In genomic region chr2:62672601-62673000, GRCh38 we compare ENCODE assay signal across 15 cellular contexts. TPM values are rescaled to one million over a fixed set of nuclear protein-coding genes. Genes with fewer than 3 reads are reported as not detected.
DNase-seq lines count a peak whose midpoint lies in the region; ATAC-seq and TF ChIP-seq lines count a peak whose summit lies in the region.
"Had no signal": no experiment of that assay in that cellular context is flagged by ENCODE, and none has a peak within 500 bp of the region (broad histone marks: within the 10 kb centered on the region; RNA-seq: fewer than 3 reads in every experiment).

No MANE protein-coding gene starts in this region.

- H3K27me3 Mint-ChIP-seq in CD8-positive, alpha-beta T cell (ENCODE audit: low read depth): peaks cover 2% of the 10 kb centered on the region
- H3K27me3 Mint-ChIP-seq: stimulated activated memory B cell treated with anti-CD40 and anti-IgM and Interleukin-4, amounts not matched to agents 10 μg/mL and 1 μg/mL and 100 μg/mL, for 72 hours had no signal

- no peak overlapping the region for H3K4me3 Mint-ChIP-seq in CD8-positive, alpha-beta T cell
- H3K4me3 Mint-ChIP-seq: activated naive CD4-positive, alpha-beta T cell treated with anti-CD3 and anti-CD28 coated beads, Interleukin-2, amount 10 ng/mL, durations not matched to agents 7 days and 5 days; stimulated activated memory B cell treated with anti-CD40 and anti-IgM and Interleukin-4, amounts not matched to agents 10 μg/mL and 1 μg/mL and 100 μg/mL, for 72 hours had no signal

- H3K27me3 ChIP-seq in esophagus muscularis mucosa: no peaks in the 10 kb centered on the region
- no peaks in the 10 kb centered on the region for H3K27me3 ChIP-seq in CD8-positive, alpha-beta T cell (ENCODE audit: insufficient read depth, low read length)

- TF ChIP-seq EP300 in esophagus muscularis mucosa (IDR thresholded peaks at IDR 0.05): no peak

- TF ChIP-seq POLR2A in esophagus muscularis mucosa (IDR thresholded peaks at IDR 0.05; ENCODE audit: low read depth): no peak

- H3K4me3 ChIP-seq in esophagus muscularis mucosa: no peak overlapping the region
- no peak overlapping the region for H3K4me3 ChIP-seq in mesodermal cell (ENCODE audit: extremely low read depth, insufficient read depth, low read length, poor library complexity, severe bottlenecking)
- H3K4me3 ChIP-seq in CD8-positive, alpha-beta T cell (ENCODE audit: low read depth, low read length): no peak overlapping the region
- H3K4me3 ChIP-seq: psoas muscle had no signal

- H3K9me3 ChIP-seq in esophagus muscularis mucosa (no peaks in the 10 kb centered on the region), mesodermal cell (ENCODE audit: control insufficient read depth, low read length) (no peaks in the 10 kb centered on the region)
- H3K9me3 ChIP-seq in CD8-positive, alpha-beta T cell (ENCODE audit: low read length): no peaks in the 10 kb centered on the region
- H3K9me3 ChIP-seq: psoas muscle had no signal

- CTCF ChIA-PET in CD8-positive, alpha-beta T cell (lab: Charles Lee): no interaction called here

- ATAC-seq in esophagus mucosa: no peak
- ATAC-seq in HG03571 (IDR thresholded peaks at IDR 0.05; ENCODE audit: unreplicated experiment): no peak
- ATAC-seq in CD8-positive, alpha-beta T cell: no peak
- ATAC-seq: psoas muscle; stimulated activated memory B cell treated with anti-CD40 and anti-IgM and Interleukin-4, amounts not matched to agents 10 μg/mL and 1 μg/mL and 100 μg/mL, for 72 hours had no signal

- no peaks in the 10 kb centered on the region for H3K36me3 Mint-ChIP-seq in CD8-positive, alpha-beta T cell
- H3K36me3 Mint-ChIP-seq: activated naive CD4-positive, alpha-beta T cell treated with anti-CD3 and anti-CD28 coated beads, Interleukin-2, amount 10 ng/mL, durations not matched to agents 7 days and 5 days; stimulated activated memory B cell treated with anti-CD40 and anti-IgM and Interleukin-4, amounts not matched to agents 10 μg/mL and 1 μg/mL and 100 μg/mL, for 72 hours had no signal

- H3K27ac ChIP-seq in esophagus muscularis mucosa (replicated peaks in 1 of 4): peak overlapping the region; percentile 2 to 45 (median 38)
- peak overlapping the region; percentile 83 for H3K27ac ChIP-seq in mesodermal cell (ENCODE audit: low read depth, low read length, severe bottlenecking)
- H3K27ac ChIP-seq in CD8-positive, alpha-beta T cell (ENCODE audit: low read depth, low read length): no peak overlapping the region
- H3K27ac ChIP-seq: C4-2B, psoas muscle, WERI-Rb-1 had no signal

- intact Hi-C loops in esophagus muscularis mucosa (cut with DNase I): no loop called here
- intact Hi-C loops in CD8-positive, alpha-beta T cell (cut with DNase I, micrococcal nuclease): no loop called here

- H3K27ac Mint-ChIP-seq in CD8-positive, alpha-beta T cell: no peak overlapping the region
- H3K27ac Mint-ChIP-seq: activated naive CD4-positive, alpha-beta T cell treated with anti-CD3 and anti-CD28 coated beads, Interleukin-2, amount 10 ng/mL, durations not matched to agents 7 days and 5 days; stimulated activated memory B cell treated with anti-CD40 and anti-IgM and Interleukin-4, amounts not matched to agents 10 μg/mL and 1 μg/mL and 100 μg/mL, for 72 hours had no signal

- TF ChIP-seq CTCF in esophagus muscularis mucosa (IDR thresholded peaks at IDR 0.05): no peak
- TF ChIP-seq CTCF in CD8-positive, alpha-beta T cell (IDR thresholded peaks at IDR 0.05): no peak

- 36% methylated on average over 1 of the region's 1 CpG for WGBS in esophagus muscularis mucosa
- 67 to 100% methylated on average over 1 of the region's 1 CpG for WGBS in mesodermal cell (ENCODE audit: insufficient coverage in 2 of 2), 2 experiments

- H3K36me3 ChIP-seq in esophagus muscularis mucosa (no peaks in the 10 kb centered on the region), mesodermal cell (ENCODE audit: control insufficient read depth, insufficient read depth, low read length) (no peaks in the 10 kb centered on the region)
- H3K36me3 ChIP-seq in CD8-positive, alpha-beta T cell (ENCODE audit: insufficient read depth, low read length): no peaks in the 10 kb centered on the region
- H3K36me3 ChIP-seq: WERI-Rb-1 had no signal

- H3K9me3 Mint-ChIP-seq in CD8-positive, alpha-beta T cell: no peaks in the 10 kb centered on the region
- H3K9me3 Mint-ChIP-seq: activated naive CD4-positive, alpha-beta T cell treated with anti-CD3 and anti-CD28 coated beads, Interleukin-2, amount 10 ng/mL, durations not matched to agents 7 days and 5 days; stimulated activated memory B cell treated with anti-CD40 and anti-IgM and Interleukin-4, amounts not matched to agents 10 μg/mL and 1 μg/mL and 100 μg/mL, for 72 hours had no signal

- DNase-seq in AG08395 (ENCODE audit: low spot score): peak; percentile 87
- DNase-seq in LoVo (ENCODE audit: low spot score): peak; percentile 20
- peak; percentile 47 for DNase-seq in esophagus muscularis mucosa (ENCODE audit: extremely low spot score)
- DNase-seq in CD8-positive, alpha-beta T cell: no peak
- no peak for DNase-seq in NCI-H1436 treated with DMSO at 0.1 percent for 48 hours (lab: John Stamatoyannopoulos, UW)
- DNase-seq: activated naive CD4-positive, alpha-beta T cell treated with anti-CD3 and anti-CD28 coated beads, Interleukin-2, amount 10 ng/mL, durations not matched to agents 7 days and 5 days; GOT3; NCI-H524; psoas muscle; WERI-Rb-1 had no signal

- POLR2A ChIA-PET in CD8-positive, alpha-beta T cell (lab: Charles Lee): interaction anchor here (0.6 kb wide), 1 partner anchor 203 kb away, joined by 3 read pairs; no protein-coding TSS in a partner anchor

- H3K4me1 Mint-ChIP-seq in CD8-positive, alpha-beta T cell (ENCODE audit: low read depth): no peaks in the 10 kb centered on the region
- H3K4me1 Mint-ChIP-seq: activated naive CD4-positive, alpha-beta T cell treated with anti-CD3 and anti-CD28 coated beads, Interleukin-2, amount 10 ng/mL, durations not matched to agents 7 days and 5 days; stimulated activated memory B cell treated with anti-CD40 and anti-IgM and Interleukin-4, amounts not matched to agents 10 μg/mL and 1 μg/mL and 100 μg/mL, for 72 hours had no signal

- H3K4me1 ChIP-seq in esophagus muscularis mucosa (peaks cover 12 to 49% (median 32%) of the 10 kb centered on the region in 4 donors), mesodermal cell (ENCODE audit: control insufficient read depth, insufficient read depth, low read length, poor library complexity, severe bottlenecking) (peaks cover 20% of the 10 kb centered on the region)
- H3K4me1 ChIP-seq in CD8-positive, alpha-beta T cell (ENCODE audit: insufficient read depth, low read length): no peaks in the 10 kb centered on the region
- H3K4me1 ChIP-seq: psoas muscle had no signal

RNA-seq across cellular contexts. Expression of gene EHBP1, which starts 32.9 kb away (rescaled TPM):
- total RNA-seq in esophagus muscularis mucosa (100 to 1,000 TPM; 103 to 199 (median 151) TPM), esophagus mucosa (75.8 TPM)
- 17.0 TPM for polyA plus RNA-seq in mesodermal cell (2013, experiment 1 of 2)
- 24.4 TPM for polyA plus RNA-seq in mesodermal cell (2013, experiment 2 of 2)
- total RNA-seq in CD8-positive, alpha-beta T cell: 10 to 100 TPM; 16.2 to 16.7 TPM

Comparison
In these comparisons a context has a peak if more than half of its experiments do, and no peak if none do; other contexts are left out.
1. DNase-seq: peak in AG08395 (single experiment), LoVo (single experiment) and esophagus muscularis mucosa (single experiment); none in CD8-positive, alpha-beta T cell (0 of 7) and NCI-H1436 treated with DMSO at 0.1 percent for 48 hours (single experiment).